8 cellular contexts compared by ENCODE assay signal in genomic region chr11:116773203-116774112, GRCh38. TPM values are rescaled to one million over a fixed set of nuclear protein-coding genes. Genes with fewer than 3 reads are reported as not detected.
DNase-seq lines count a peak whose midpoint lies in the region; ATAC-seq and TF ChIP-seq lines count a peak whose summit lies in the region.

No MANE protein-coding gene starts in this region.

- H3K36me3 ChIP-seq in Loucy (ENCODE audit: insufficient read depth, low read length) (peaks cover 14% of the 10 kb centered on the region), iPS-18a (ENCODE audit: control insufficient read depth, low read depth, low read length) (peaks cover 27% of the 10 kb centered on the region)

- peak; percentile 34 for ATAC-seq in GM21737 (IDR thresholded peaks at IDR 0.05; ENCODE audit: unreplicated experiment)

- intact Hi-C loops in posterior vena cava (cut with DNase I), result no loop called here

- peak overlapping the region; percentile 96 for H3K27ac Mint-ChIP-seq in activated naive CD8-positive, alpha-beta T cell treated with anti-CD3 and anti-CD28 coated beads for 36 hours

- peak overlapping the region; percentile 78 for H3K9ac ChIP-seq in Loucy (ENCODE audit: low read depth, low read length, poor library complexity, severe bottlenecking)
- peak overlapping the region; percentile 66 for H3K9ac ChIP-seq in iPS-18a (ENCODE audit: low read length)

- peaks cover 40% of the 10 kb centered on the region for H3K4me1 Mint-ChIP-seq in activated naive CD8-positive, alpha-beta T cell treated with anti-CD3 and anti-CD28 coated beads for 36 hours

- H3K9me3 ChIP-seq in Loucy (ENCODE audit: insufficient read depth, low read depth, low read length) (no peaks in the 10 kb centered on the region), iPS-18a (ENCODE audit: control insufficient read depth, low read depth, low read length) (no peaks in the 10 kb centered on the region)

- no peak for DNase-seq in activated naive CD8-positive, alpha-beta T cell treated with anti-CD3 and anti-CD28 coated beads for 36 hours
- DNase-seq in AG08396 (ENCODE audit: low spot score) (no peak), posterior vena cava (ENCODE audit: low spot score) (no peak)

- peak overlapping the region; percentile 77 for H2AFZ ChIP-seq in Loucy (ENCODE audit: low read length)

- H3K9me2 ChIP-seq in Loucy (replicated peaks; ENCODE audit: low read depth, low read length), result no peaks in the 10 kb centered on the region

- peaks cover 41% of the 10 kb centered on the region for H3K79me2 ChIP-seq in Loucy (ENCODE audit: insufficient read depth, low read length)

- H3F3A ChIP-seq in Loucy (ENCODE audit: low read depth), result 0 out of 2 replicates have a peak, but pooled peaks cover 3% of the 10 kb centered on the region

- peak overlapping the region; percentile 98 for H3K4me3 Mint-ChIP-seq in activated naive CD8-positive, alpha-beta T cell treated with anti-CD3 and anti-CD28 coated beads for 36 hours

- H3K27ac ChIP-seq in iPS-18a (ENCODE audit: low read length) (no peak overlapping the region), skin epidermis (peak overlapping the region in 20 of 21 experiments; percentile 76 to 98 (median 95))

- H3K4me2 ChIP-seq in Loucy (ENCODE audit: low read depth, low read length, poor library complexity, severe bottlenecking), result peak overlapping the region; percentile 99

- no peaks in the 10 kb centered on the region for H3K9me3 Mint-ChIP-seq in activated naive CD8-positive, alpha-beta T cell treated with anti-CD3 and anti-CD28 coated beads for 36 hours

- peaks cover 21% of the 10 kb centered on the region for H4K20me1 ChIP-seq in Loucy (ENCODE audit: insufficient read depth, low read length, poor library complexity, severe bottlenecking)

- H3K27me3 ChIP-seq in Loucy (ENCODE audit: insufficient read depth, low read length, poor library complexity, severe bottlenecking), result no peaks in the 10 kb centered on the region
- no peaks in the 10 kb centered on the region for H3K27me3 ChIP-seq in iPS-18a (ENCODE audit: control insufficient read depth, insufficient read depth, low read length)

- H3K36me3 Mint-ChIP-seq in activated naive CD8-positive, alpha-beta T cell treated with anti-CD3 and anti-CD28 coated beads for 36 hours, result peaks cover 44% of the 10 kb centered on the region

- H3K4me3 ChIP-seq in GM12875 (ENCODE audit: low read depth, low read length), result peak overlapping the region; percentile 81
- H3K4me3 ChIP-seq in Loucy (ENCODE audit: low read length, poor library complexity, severe bottlenecking), result peak overlapping the region; percentile 95
- peak overlapping the region; percentile 75 for H3K4me3 ChIP-seq in iPS-18a (ENCODE audit: low read length)
- peak overlapping the region; percentile 58 to 93 (median 79) for H3K4me3 ChIP-seq in skin epidermis

- TF ChIP-seq CTCF in GM12875 (IDR thresholded peaks at IDR 0.05; ENCODE audit: borderline replicate concordance, insufficient read depth, low read depth, low read length) (no peak), Loucy (conservative IDR thresholded peaks at IDR 0.05; ENCODE audit: low read length) (no peak)

- peaks cover 30% of the 10 kb centered on the region for H3K4me1 ChIP-seq in Loucy (ENCODE audit: insufficient read depth, low read length, poor library complexity, severe bottlenecking)
- H3K4me1 ChIP-seq in iPS-18a (ENCODE audit: control insufficient read depth, low read depth, low read length), result peaks cover 18% of the 10 kb centered on the region

- no peaks in the 10 kb centered on the region for H3K27me3 Mint-ChIP-seq in activated naive CD8-positive, alpha-beta T cell treated with anti-CD3 and anti-CD28 coated beads for 36 hours

RNA-seq across cellular contexts. Expression of gene BUD13, which starts 0.7 kb away (rescaled TPM):
- total RNA-seq in activated naive CD8-positive, alpha-beta T cell treated with anti-CD3 and anti-CD28 coated beads for 36 hours, result 10 to 100 TPM; 33.4 to 37.0 TPM
- 10 to 100 TPM in 1 of 2 donors, 1 to 10 TPM in 1; 9.2 to 10.2 TPM for total RNA-seq in posterior vena cava

RNA-seq across cellular contexts. Expression of gene ZPR1, which starts 14.4 kb away (rescaled TPM):
- 100 to 1,000 TPM; 100 to 101 TPM for total RNA-seq in activated naive CD8-positive, alpha-beta T cell treated with anti-CD3 and anti-CD28 coated beads for 36 hours
- total RNA-seq in posterior vena cava, result 10 to 100 TPM; 38.8 to 44.6 TPM

RNA-seq across cellular contexts. Expression of gene APOA5, which starts 18.2 kb away (rescaled TPM):
- total RNA-seq in activated naive CD8-positive, alpha-beta T cell treated with anti-CD3 and anti-CD28 coated beads for 36 hours, result not detected
- not detected for total RNA-seq in posterior vena cava

RNA-seq across cellular contexts. Expression of gene APOA4, which starts 49.6 kb away (rescaled TPM):
- not detected for total RNA-seq in activated naive CD8-positive, alpha-beta T cell treated with anti-CD3 and anti-CD28 coated beads for 36 hours
- total RNA-seq in posterior vena cava, result 1 to 10 TPM in 1 of 2 donors, not detected in 1; 2.0 TPM

RNA-seq across cellular contexts. Expression of gene APOC3, which starts 56.2 kb away (rescaled TPM):
- not detected for total RNA-seq in activated naive CD8-positive, alpha-beta T cell treated with anti-CD3 and anti-CD28 coated beads for 36 hours
- not detected for total RNA-seq in posterior vena cava
